10 cellular contexts compared by ENCODE assay signal in genomic region chr20:50297498-50298348, GRCh38.
A peak's percentile ranks its signal among the peaks of the same experiment; 100 is the strongest.
DNase-seq lines count a peak whose midpoint lies in the region; ATAC-seq and TF ChIP-seq lines count a peak whose summit lies in the region.
"Had no signal": no experiment of that assay in that cellular context is flagged by ENCODE, and none has a peak within 500 bp of the region (broad histone marks: within the 10 kb centered on the region; RNA-seq: fewer than 3 reads in every experiment).

No MANE protein-coding gene starts in this region.

- DNase-seq in CD14-positive monocyte (ENCODE audit: low spot score) (no peak), Kasumi-1 (lab: John Stamatoyannopoulos, UW) (peak; percentile 51 to 55), adipocyte (ENCODE audit: low read depth) (no peak), neural progenitor cell (ENCODE audit: low spot score) (no peak), PC-3 (no peak), islet precursor cell (no peak)
- DNase-seq: NCI-H1092 had no signal

- no peaks in the 10 kb centered on the region for H3K9me3 ChIP-seq in adipocyte (ENCODE audit: control insufficient read depth, low read length)
- H3K9me3 ChIP-seq in neural progenitor cell (ENCODE audit: low read depth): no peaks in the 10 kb centered on the region
- H3K9me3 ChIP-seq in PC-3 (ENCODE audit: low read length): no peaks in the 10 kb centered on the region

- no peaks in the 10 kb centered on the region for H3K9me2 ChIP-seq in PC-3 (replicated peaks; ENCODE audit: low read length)

- ATAC-seq in PC-3 (no peak), GM21423 (IDR thresholded peaks at IDR 0.05; ENCODE audit: unreplicated experiment) (no peak), HG02588 (IDR thresholded peaks at IDR 0.05; ENCODE audit: unreplicated experiment) (no peak)
- ATAC-seq: esophagus mucosa had no signal

- intact Hi-C loops in CD14-positive monocyte (cut with micrococcal nuclease): no loop called here
- intact Hi-C loops in PC-3 (cut with micrococcal nuclease): no loop called here

- no peak overlapping the region for H3K4me2 ChIP-seq in neural progenitor cell
- no peak overlapping the region for H3K4me2 ChIP-seq in PC-3 (ENCODE audit: low read length)

- H3K36me3 ChIP-seq in adipocyte (ENCODE audit: control insufficient read depth, insufficient read depth, low read length, severe bottlenecking) (no peaks in the 10 kb centered on the region), neural progenitor cell (no peaks in the 10 kb centered on the region), PC-3 (ENCODE audit: low read depth, low read length) (no peaks in the 10 kb centered on the region)

- no peaks in the 10 kb centered on the region for H3K79me2 ChIP-seq in neural progenitor cell (ENCODE audit: low read depth)
- no peaks in the 10 kb centered on the region for H3K79me2 ChIP-seq in PC-3 (ENCODE audit: low read length)

- H3K9ac ChIP-seq in adipocyte (ENCODE audit: low read length) (peak overlapping the region; percentile 60), neural progenitor cell (no peak overlapping the region), PC-3 (ENCODE audit: low read length) (no peak overlapping the region)

- CTCF ChIA-PET in PC-3 (lab: Charles Lee): no interaction called here

- H2AFZ ChIP-seq in neural progenitor cell (replicated peaks) (no peak overlapping the region), PC-3 (ENCODE audit: low read length) (no peak overlapping the region)

- no peaks in the 10 kb centered on the region for H3K9me3 Mint-ChIP-seq in CD14-positive monocyte
- no peaks in the 10 kb centered on the region for H3K9me3 Mint-ChIP-seq in neural progenitor cell

- POLR2A ChIA-PET in PC-3 (lab: Charles Lee; ENCODE audit: unreplicated experiment): no interaction called here

- H3K27ac Mint-ChIP-seq in CD14-positive monocyte (peak overlapping the region; percentile 34 to 89 (median 79)), neural progenitor cell (peak overlapping the region; percentile 47)

- peaks cover 2 to 9% (median 6%) of the 10 kb centered on the region in 3 donors for H3K27me3 Mint-ChIP-seq in CD14-positive monocyte (ENCODE audit: low read depth in 3 of 3)
- H3K27me3 Mint-ChIP-seq in neural progenitor cell (ENCODE audit: insufficient read depth, low read depth): peaks cover 6% of the 10 kb centered on the region

- H3K27me3 ChIP-seq in adipocyte (replicated peaks; ENCODE audit: control insufficient read depth, insufficient read depth, low read length): no peaks in the 10 kb centered on the region
- no peaks in the 10 kb centered on the region for H3K27me3 ChIP-seq in neural progenitor cell
- H3K27me3 ChIP-seq in PC-3 (ENCODE audit: low read length): no peaks in the 10 kb centered on the region

- H3K27ac ChIP-seq in neural progenitor cell: no peak overlapping the region
- no peak overlapping the region for H3K27ac ChIP-seq in PC-3 (ENCODE audit: low read length)

- H4K20me1 ChIP-seq in neural progenitor cell (ENCODE audit: low read depth): no peaks in the 10 kb centered on the region
- no peaks in the 10 kb centered on the region for H4K20me1 ChIP-seq in PC-3 (ENCODE audit: low read length)

- BruUV-seq in PC-3 (replicated peaks; lab: Mats Ljungman, UMichigan): no TSS peak

- H3F3A ChIP-seq in neural progenitor cell (ENCODE audit: low read depth) (no peaks in the 10 kb centered on the region), PC-3 (ENCODE audit: low read length, unreplicated experiment) (no peaks in the 10 kb centered on the region)

- H3K4me1 ChIP-seq in adipocyte (ENCODE audit: control insufficient read depth, insufficient read depth, low read length) (peaks cover 37% of the 10 kb centered on the region), neural progenitor cell (no peaks in the 10 kb centered on the region), PC-3 (ENCODE audit: insufficient read depth, low read length) (peaks cover 9% of the 10 kb centered on the region)

- H3K4me1 Mint-ChIP-seq in CD14-positive monocyte (peaks cover 64% of the 10 kb centered on the region), neural progenitor cell (peaks cover 12% of the 10 kb centered on the region)

- H3K4me3 Mint-ChIP-seq in CD14-positive monocyte (peak overlapping the region; percentile 49 to 61), neural progenitor cell (peak overlapping the region; percentile 3)

- no peak for TF ChIP-seq CTCF in CD14-positive monocyte (IDR thresholded peaks at IDR 0.05)
- TF ChIP-seq CTCF in neural progenitor cell (IDR thresholded peaks at IDR 0.05): no peak
- no peak for TF ChIP-seq CTCF in PC-3 (conservative IDR thresholded peaks at IDR 0.05; ENCODE audit: low read depth, low read length)

- H3K4me3 ChIP-seq in adipocyte (ENCODE audit: low read length): no peak overlapping the region
- no peak overlapping the region for H3K4me3 ChIP-seq in neural progenitor cell
- H3K4me3 ChIP-seq in PC-3 (ENCODE audit: low read length): no peak overlapping the region

- H3K36me3 Mint-ChIP-seq in CD14-positive monocyte: peaks cover 0 to 2% of the 10 kb centered on the region in 2 donors
- no peaks in the 10 kb centered on the region for H3K36me3 Mint-ChIP-seq in neural progenitor cell

Comparison
In these comparisons a context has a peak if more than half of its experiments do, and no peak if none do; other contexts are left out.
1. DNase-seq: peak in Kasumi-1 (2 of 2); none in CD14-positive monocyte (single experiment), adipocyte (single experiment), neural progenitor cell (single experiment), PC-3 (single experiment) and islet precursor cell (single experiment).